Comparison of ENCODE assay signal across 25 cellular contexts in genomic region chr2:112085916-112086669, GRCh38. TPM values are rescaled to one million over a fixed set of nuclear protein-coding genes. Genes with fewer than 3 reads are reported as not detected.
DNase-seq lines count a peak whose midpoint lies in the region; ATAC-seq, FAIRE-seq and TF ChIP-seq lines count a peak whose summit lies in the region.
"Had no signal": no experiment of that assay in that cellular context is flagged by ENCODE, and none has a peak within 500 bp of the region (broad histone marks: within the 10 kb centered on the region; RNA-seq: fewer than 3 reads in every experiment).

No MANE protein-coding gene starts in this region.

- peak; percentile 19 for FAIRE-seq in frontal cortex (lab: Jason Lieb, UNC)
- FAIRE-seq: astrocyte had no signal

- no peaks in the 10 kb centered on the region for H3K4me1 ChIP-seq in breast epithelium
- H3K4me1 ChIP-seq: psoas muscle had no signal

- H3K27ac ChIP-seq in breast epithelium = peak overlapping the region; percentile 1 to 40
- H3K27ac ChIP-seq: PC-9, psoas muscle had no signal

- no peaks in the 10 kb centered on the region for H3K9me3 ChIP-seq in breast epithelium
- H3K9me3 ChIP-seq: psoas muscle had no signal

- no peaks in the 10 kb centered on the region for H3K4me1 Mint-ChIP-seq in MCF 10A (ENCODE audit: insufficient read depth, unreplicated experiment)
- peaks cover 6% of the 10 kb centered on the region for H3K4me1 Mint-ChIP-seq in activated T-helper 17 cell treated with anti-CD3 and anti-CD28 coated beads, Interleukin-2, amount 50 U/mL, for 72 hours
- H3K4me1 Mint-ChIP-seq in stimulated activated effector memory CD8-positive, alpha-beta T cell treated with anti-CD3 and anti-CD28 coated beads, Interleukin-12 subunit alpha, Interleukin-12 subunit beta, amount 100 ng/mL, for 72 hours = peaks cover 26% of the 10 kb centered on the region
- H3K4me1 Mint-ChIP-seq: activated naive CD4-positive, alpha-beta T cell treated with anti-CD3 and anti-CD28 coated beads, Interleukin-2, amount 10 ng/mL, durations not matched to agents 7 days and 5 days had no signal

- H3K4me3 ChIP-seq in breast epithelium = no peak overlapping the region
- H3K4me3 ChIP-seq: PC-9, psoas muscle, smooth muscle cell had no signal

- H3K27me3 ChIP-seq in breast epithelium = no peaks in the 10 kb centered on the region

- peaks cover 4% of the 10 kb centered on the region for H3K36me3 ChIP-seq in breast epithelium

- H3K36me3 Mint-ChIP-seq in MCF 10A (ENCODE audit: insufficient read depth, unreplicated experiment) = peaks cover 74% of the 10 kb centered on the region
- H3K36me3 Mint-ChIP-seq in activated T-helper 17 cell treated with anti-CD3 and anti-CD28 coated beads, Interleukin-2, amount 50 U/mL, for 72 hours (ENCODE audit: low read depth) = peaks cover 94% of the 10 kb centered on the region
- H3K36me3 Mint-ChIP-seq in stimulated activated effector memory CD8-positive, alpha-beta T cell treated with anti-CD3 and anti-CD28 coated beads, Interleukin-12 subunit alpha, Interleukin-12 subunit beta, amount 100 ng/mL, for 72 hours = peaks cover 96% of the 10 kb centered on the region

- CTCF ChIA-PET in MCF 10A (lab: Yijun Ruan, JAX) = interaction anchor here (0.6 to 0.8 kb wide), 2 partner anchors 27 to 36 kb away, joined by 3 to 4 read pairs; no protein-coding TSS in a partner anchor

- TF ChIP-seq CTCF in breast epithelium (IDR thresholded peaks at IDR 0.05) (no peak), MCF 10A (IDR thresholded peaks at IDR 0.05; ENCODE audit: unreplicated experiment) (no peak)

- H3K27me3 Mint-ChIP-seq in MCF 10A (ENCODE audit: insufficient read depth, unreplicated experiment) = no peaks in the 10 kb centered on the region
- H3K27me3 Mint-ChIP-seq in activated T-helper 17 cell treated with anti-CD3 and anti-CD28 coated beads, Interleukin-2, amount 50 U/mL, for 72 hours = no peaks in the 10 kb centered on the region
- H3K27me3 Mint-ChIP-seq: activated naive CD4-positive, alpha-beta T cell treated with anti-CD3 and anti-CD28 coated beads, Interleukin-2, amount 10 ng/mL, durations not matched to agents 7 days and 5 days had no signal

- no peak overlapping the region for H3K27ac Mint-ChIP-seq in MCF 10A (ENCODE audit: low read depth, unreplicated experiment)
- peak overlapping the region; percentile 28 for H3K27ac Mint-ChIP-seq in activated T-helper 17 cell treated with anti-CD3 and anti-CD28 coated beads, Interleukin-2, amount 50 U/mL, for 72 hours
- peak overlapping the region; percentile 86 for H3K27ac Mint-ChIP-seq in stimulated activated effector memory CD8-positive, alpha-beta T cell treated with anti-CD3 and anti-CD28 coated beads, Interleukin-12 subunit alpha, Interleukin-12 subunit beta, amount 100 ng/mL, for 72 hours
- H3K27ac Mint-ChIP-seq: activated naive CD4-positive, alpha-beta T cell treated with anti-CD3 and anti-CD28 coated beads, Interleukin-2, amount 10 ng/mL, durations not matched to agents 7 days and 5 days had no signal

- DNase-seq in breast epithelium (ENCODE audit: low spot score in 2 of 2) = no peak
- DNase-seq in MCF 10A (ENCODE audit: unreplicated experiment) = no peak
- no peak for DNase-seq in frontal cortex (ENCODE audit: low spot score in 2 of 2)
- DNase-seq in stimulated activated effector memory CD8-positive, alpha-beta T cell treated with anti-CD3 and anti-CD28 coated beads, Interleukin-12 subunit alpha, Interleukin-12 subunit beta, amount 100 ng/mL, for 72 hours (ENCODE audit: low spot score in 2 of 2) = no peak
- DNase-seq in NCI-H1436 treated with DMSO at 0.1 percent for 48 hours (lab: John Stamatoyannopoulos, UW) = no peak
- DNase-seq in Kasumi-1 (lab: John Stamatoyannopoulos, UW) = no peak
- DNase-seq in NK-92 treated with Interleukin-12 subunit alpha and Interleukin-12 subunit beta, amount 100 ng/mL, for 24 hours (lab: John Stamatoyannopoulos, UW) = no peak
- DNase-seq: 8988T; activated CD4-positive, alpha-beta T cell treated with anti-CD3 and anti-CD28 coated beads for 4 hours; activated naive CD4-positive, alpha-beta T cell treated with anti-CD3 and anti-CD28 coated beads, Interleukin-2, amount 10 ng/mL, durations not matched to agents 7 days and 5 days; activated T-cell treated with anti-CD3 and anti-CD28 coated beads, Interleukin-2, amount 50 U/mL, for 48 hours; effector CD8-positive, alpha-beta T cell; head of caudate nucleus; HFFc6; NCI-H1092; NCI-H2081; NCI-H446; PC-9; stimulated activated CD4-positive, alpha-beta T cell treated with anti-CD3 and anti-CD28 coated beads, Interleukin-4, amount 100 ng/mL, for 1 hour; T-helper 1 cell; trophoblast cell had no signal

- no TSS peak for BruUV-seq in MCF 10A (replicated peaks; lab: Mats Ljungman, UMichigan)

- no peak for TF ChIP-seq POLR2A in breast epithelium (IDR thresholded peaks at IDR 0.05)

- no peak overlapping the region for H3K4me3 Mint-ChIP-seq in MCF 10A (ENCODE audit: unreplicated experiment)
- no peak overlapping the region for H3K4me3 Mint-ChIP-seq in activated T-helper 17 cell treated with anti-CD3 and anti-CD28 coated beads, Interleukin-2, amount 50 U/mL, for 72 hours
- H3K4me3 Mint-ChIP-seq in stimulated activated effector memory CD8-positive, alpha-beta T cell treated with anti-CD3 and anti-CD28 coated beads, Interleukin-12 subunit alpha, Interleukin-12 subunit beta, amount 100 ng/mL, for 72 hours = no peak overlapping the region
- H3K4me3 Mint-ChIP-seq: activated naive CD4-positive, alpha-beta T cell treated with anti-CD3 and anti-CD28 coated beads, Interleukin-2, amount 10 ng/mL, durations not matched to agents 7 days and 5 days; HFFc6 had no signal

- intact Hi-C loops in breast epithelium (cut with DNase I; ENCODE audit: low total_unique reads) = no loop called here
- intact Hi-C loops in MCF 10A (cut with micrococcal nuclease) = no loop called here

- no peaks in the 10 kb centered on the region for H3K9me3 Mint-ChIP-seq in MCF 10A (ENCODE audit: unreplicated experiment)
- no peaks in the 10 kb centered on the region for H3K9me3 Mint-ChIP-seq in activated T-helper 17 cell treated with anti-CD3 and anti-CD28 coated beads, Interleukin-2, amount 50 U/mL, for 72 hours
- no peaks in the 10 kb centered on the region for H3K9me3 Mint-ChIP-seq in stimulated activated effector memory CD8-positive, alpha-beta T cell treated with anti-CD3 and anti-CD28 coated beads, Interleukin-12 subunit alpha, Interleukin-12 subunit beta, amount 100 ng/mL, for 72 hours
- H3K9me3 Mint-ChIP-seq: activated naive CD4-positive, alpha-beta T cell treated with anti-CD3 and anti-CD28 coated beads, Interleukin-2, amount 10 ng/mL, durations not matched to agents 7 days and 5 days; HFFc6 had no signal

- ATAC-seq in activated T-helper 17 cell treated with anti-CD3 and anti-CD28 coated beads, Interleukin-2, amount 50 U/mL, for 72 hours (replicated peaks) = no peak
- no peak for ATAC-seq in stimulated activated effector memory CD8-positive, alpha-beta T cell treated with anti-CD3 and anti-CD28 coated beads, Interleukin-12 subunit alpha, Interleukin-12 subunit beta, amount 100 ng/mL, for 72 hours
- ATAC-seq: psoas muscle had no signal

- POLR2A ChIA-PET in MCF 10A (lab: Yijun Ruan, JAX) = interaction anchor here (0.7 kb wide), 1 partner anchor 245 kb away, joined by 3 read pairs; no protein-coding TSS in a partner anchor

RNA-seq across cellular contexts. Expression of gene TMEM87B, which starts 31.0 kb away (rescaled TPM):
- total RNA-seq in breast epithelium (10 to 100 TPM; 16.2 to 52.0 (median 38.3) TPM), MCF 10A (2022) (29.1 and 39.2 TPM in 2 replicates), frontal cortex (12.6 TPM)
- 10 to 100 TPM; 19.9 to 27.7 TPM for total RNA-seq in activated T-helper 17 cell treated with anti-CD3 and anti-CD28 coated beads, Interleukin-2, amount 50 U/mL, for 72 hours

RNA-seq across cellular contexts. Expression of gene FBLN7, which starts 52.1 kb away (rescaled TPM):
- total RNA-seq in breast epithelium = 10 to 100 TPM in 2 of 3 donors, 1 to 10 TPM in 1; 9.2 to 15.7 (median 11.0) TPM
- total RNA-seq in MCF 10A (2022) = 0.07 and 0.14 TPM in 2 replicates
- 10 to 100 TPM; 24.4 to 49.9 TPM for total RNA-seq in activated T-helper 17 cell treated with anti-CD3 and anti-CD28 coated beads, Interleukin-2, amount 50 U/mL, for 72 hours
- total RNA-seq in frontal cortex = 0.41 TPM
- total RNA-seq: astrocyte had no signal
